In the genomic region with DNA sequence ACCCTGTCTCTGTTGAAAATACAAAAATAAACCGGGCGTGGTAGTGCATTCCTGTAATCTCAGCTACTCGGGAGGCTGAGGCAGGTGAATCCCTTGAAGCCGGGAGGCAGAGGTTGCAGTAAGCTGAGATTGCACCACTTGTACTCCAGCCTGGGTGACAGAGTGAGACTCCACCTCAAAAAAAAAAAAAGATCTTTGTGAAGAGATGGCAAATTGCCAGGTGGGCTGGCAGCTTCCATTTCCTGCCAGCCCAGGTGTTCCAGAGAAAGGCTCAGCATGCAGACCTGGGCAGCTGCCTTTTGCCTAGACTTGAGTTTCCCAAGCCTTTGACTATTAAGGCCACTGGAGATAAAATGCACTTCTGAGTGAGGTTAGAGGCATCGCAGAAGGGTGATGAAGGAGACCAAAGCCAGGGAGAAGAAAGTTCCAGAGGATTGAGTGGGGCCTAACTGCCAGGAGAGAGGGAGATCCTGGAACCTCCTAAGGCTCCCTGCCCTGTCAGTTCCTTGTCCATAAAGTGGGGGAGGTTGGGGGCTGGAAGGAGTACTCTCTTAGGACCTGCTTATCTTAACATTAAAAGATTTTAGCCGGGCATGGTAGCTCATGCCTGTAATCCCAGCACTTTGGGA, we compare ENCODE assay signal across 8 cellular contexts. TPM values are rescaled to one million over a fixed set of nuclear protein-coding genes. Genes with fewer than 3 reads are reported as not detected.
A peak's percentile ranks its signal among the peaks of the same experiment; 100 is the strongest.
DNase-seq lines count a peak whose midpoint lies in the region; ATAC-seq, FAIRE-seq and TF ChIP-seq lines count a peak whose summit lies in the region.

No MANE protein-coding gene starts in this region.

- FAIRE-seq in A549 (lab: Jason Lieb, UNC), result no peak

- H3K4me3 Mint-ChIP-seq in immature natural killer cell, result peak overlapping the region in 1 of 5 donors; percentile 17

- in situ Hi-C loops in KBM-7 (cut with MboI; ENCODE audit: low pct_unique_long_range_greater_than_20kb, low sequenced_read_pairs), result no loop called here

- H3K9me3 ChIP-seq in A549 (no peaks in the 10 kb centered on the region), SK-N-MC (ENCODE audit: low read depth, low read length) (no peaks in the 10 kb centered on the region)

- H3K4me2 ChIP-seq in A549, result peak overlapping the region; percentile 37

- H3K9me3 Mint-ChIP-seq in immature natural killer cell, result no peaks in the 10 kb centered on the region

- 48% methylated on average over 6 of the region's 6 CpGs for WGBS in A549 (ENCODE audit: missing lambda C conversion rate)

- DNase-seq in A549 (ENCODE audit: low read depth in 1 of 2, low spot score in 1 of 2) (peak in 1 of 2 experiments; percentile 76), KBM-7 (peak; percentile 44), SK-N-MC (ENCODE audit: low read depth, low spot score) (no peak), immature natural killer cell (peak in 1 of 3 donors; percentile 28), coronary artery (ENCODE audit: low spot score) (no peak), GOT3 (lab: John Stamatoyannopoulos, UW) (no peak)
- no peak for DNase-seq in activated CD8-positive, alpha-beta memory T cell treated with anti-CD3 and anti-CD28 coated beads for 24 hours

- peaks cover 13 to 17% (median 14%) of the 10 kb centered on the region in 3 donors for H3K27me3 Mint-ChIP-seq in immature natural killer cell (ENCODE audit: low read depth in 3 of 3)

- peak overlapping the region; percentile 99 to 100 for H3K27ac ChIP-seq in A549
- H3K27ac ChIP-seq in SK-N-MC, result 0 out of 2 replicates have a peak overlapping the region, but pooled peaks have one; percentile 42
- H3K27ac ChIP-seq in coronary artery, result no peak overlapping the region

- no peak for TF ChIP-seq POLR2A in A549 (IDR thresholded peaks at IDR 0.05; ENCODE audit: low read length)
- TF ChIP-seq POLR2A in GM18505 (IDR thresholded peaks at IDR 0.05; ENCODE audit: borderline replicate concordance, extremely low read depth, insufficient read depth, insufficient read length), result no peak

- peak overlapping the region; percentile 29 to 83 (median 68) for H3K27ac Mint-ChIP-seq in immature natural killer cell

- CTCF ChIA-PET in A549 (lab: Yijun Ruan, JAX), result interaction anchor here (0.8 to 1.8 kb wide), 8 partner anchors 8 to 367 kb away, joined by 3 to 6 read pairs (median 3); no protein-coding TSS in a partner anchor

- no peak for TF ChIP-seq CTCF in A549 (IDR thresholded peaks at IDR 0.05)
- no peak for TF ChIP-seq CTCF in coronary artery (IDR thresholded peaks at IDR 0.05)

- no peaks in the 10 kb centered on the region for H3K36me3 ChIP-seq in SK-N-MC (ENCODE audit: insufficient read depth, low read length)

- H3K36me3 Mint-ChIP-seq in immature natural killer cell, result no peaks in the 10 kb centered on the region

- POLR2A ChIA-PET in A549 (lab: Yijun Ruan, JAX), result interaction anchor here (1.1 to 3.0 kb wide), 4 partner anchors 9 to 57 kb away, joined by 4 to 36 read pairs (median 6); a partner anchor contains a TSS

- peaks cover 37 to 40% of the 10 kb centered on the region in 2 donors for H3K4me1 Mint-ChIP-seq in immature natural killer cell

- ATAC-seq in A549 (no peak), GM18505 (IDR thresholded peaks at IDR 0.05; ENCODE audit: unreplicated experiment) (no peak)

- TF ChIP-seq RAD21 in A549 (conservative IDR thresholded peaks at IDR 0.05 in 1 of 2, IDR thresholded peaks at IDR 0.05 in 1 of 2), result no peak

- no peak overlapping the region for H3K4me3 ChIP-seq in A549
- H3K4me3 ChIP-seq in SK-N-MC, result no peak overlapping the region
- no peak overlapping the region for H3K4me3 ChIP-seq in coronary artery

- 0 out of 5 replicates have a peak, but pooled peaks of 1 of the 2 experiments have one; percentile 23 for TF ChIP-seq EP300 in A549 (IDR thresholded peaks at IDR 0.05)

- peaks cover 69% of the 10 kb centered on the region for H3K4me1 ChIP-seq in A549

- H3K9ac ChIP-seq in SK-N-MC (ENCODE audit: insufficient read length), result no peak overlapping the region

TF ChIP-seq in A549, 52 proteins besides CTCF, POLR2A, EP300 and RAD21:
- TF ChIP-seq, protein P1, sequence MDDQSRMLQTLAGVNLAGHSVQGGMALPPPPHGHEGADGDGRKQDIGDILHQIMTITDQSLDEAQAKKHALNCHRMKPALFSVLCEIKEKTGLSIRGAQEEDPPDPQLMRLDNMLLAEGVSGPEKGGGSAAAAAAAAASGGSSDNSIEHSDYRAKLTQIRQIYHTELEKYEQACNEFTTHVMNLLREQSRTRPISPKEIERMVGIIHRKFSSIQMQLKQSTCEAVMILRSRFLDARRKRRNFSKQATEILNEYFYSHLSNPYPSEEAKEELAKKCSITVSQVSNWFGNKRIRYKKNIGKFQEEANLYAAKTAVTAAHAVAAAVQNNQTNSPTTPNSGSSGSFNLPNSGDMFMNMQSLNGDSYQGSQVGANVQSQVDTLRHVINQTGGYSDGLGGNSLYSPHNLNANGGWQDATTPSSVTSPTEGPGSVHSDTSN (IDR thresholded peaks at IDR 0.05), result no peak
- TF ChIP-seq CEBPB (IDR thresholded peaks at IDR 0.05) (peak in 1 of 2 experiments; percentile 62; a peak in 2 of 4 replicates), ZFP36 (IDR thresholded peaks at IDR 0.05; ENCODE audit: borderline replicate concordance, partially characterized antibody) (no peak), POLR2AphosphoS2 (conservative IDR thresholded peaks at IDR 0.05; ENCODE audit: low read length) (no peak), EHF (CRISPR knock-in tag; IDR thresholded peaks at IDR 0.05) (no peak)
- TF ChIP-seq, protein P2, sequence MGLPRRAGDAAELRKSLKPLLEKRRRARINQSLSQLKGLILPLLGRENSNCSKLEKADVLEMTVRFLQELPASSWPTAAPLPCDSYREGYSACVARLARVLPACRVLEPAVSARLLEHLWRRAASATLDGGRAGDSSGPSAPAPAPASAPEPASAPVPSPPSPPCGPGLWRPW (IDR thresholded peaks at IDR 0.05), result no peak
- TF ChIP-seq, protein P3, sequence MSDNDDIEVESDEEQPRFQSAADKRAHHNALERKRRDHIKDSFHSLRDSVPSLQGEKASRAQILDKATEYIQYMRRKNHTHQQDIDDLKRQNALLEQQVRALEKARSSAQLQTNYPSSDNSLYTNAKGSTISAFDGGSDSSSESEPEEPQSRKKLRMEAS (IDR thresholded peaks at IDR 0.05), result peak; percentile 24; the same call in 1 of the 2 replicates

RNA-seq across cellular contexts. Expression of a gene that starts 10.0 kb away (rescaled TPM):
- polyA plus RNA-seq in A549 (2011; rRNA removed) (329 and 392 TPM in 2 replicates), A549 (2017; fragmentation: RNase III; extraction: RNeasy Plus Mini Kit Qiagen cat#74134 plus additional on column Dnase treatment) (188 to 239 TPM (median 238 TPM) in 3 replicates), immature natural killer cell (100 to 1,000 TPM; 437 to 876 (median 450) TPM)
- polyA plus RNA-seq in A549 (2012; cell fraction: cytosol; rRNA removed), result 189 and 275 TPM in 2 replicates
- polyA plus RNA-seq in A549 (2012; cell fraction: nucleus; rRNA removed), result 368 and 387 TPM in 2 replicates
- polyA minus RNA-seq in A549 (2011; rRNA and poly(A)+ RNA removed), result 299 and 339 TPM in 2 replicates

RNA-seq across cellular contexts. Expression of a gene that starts 47.7 kb away (rescaled TPM):
- polyA plus RNA-seq in A549 (2011; rRNA removed), result 82.3 and 83.7 TPM in 2 replicates
- polyA plus RNA-seq in A549 (2012; cell fraction: cytosol; rRNA removed), result 21.6 and 24.9 TPM in 2 replicates
- 12.2 and 19.1 TPM in 2 replicates for polyA plus RNA-seq in A549 (2012; cell fraction: nucleus; rRNA removed)
- polyA plus RNA-seq in A549 (2017; fragmentation: RNase III; extraction: RNeasy Plus Mini Kit Qiagen cat#74134 plus additional on column Dnase treatment), result 56.2 to 58.9 TPM (median 56.5 TPM) in 3 replicates
- polyA minus RNA-seq in A549 (2011; rRNA and poly(A)+ RNA removed), result 35.9 and 39.6 TPM in 2 replicates
- 10 to 100 TPM; 36.9 to 57.6 (median 40.5) TPM for polyA plus RNA-seq in immature natural killer cell

RNA-seq across cellular contexts. Expression of a gene that starts 47.9 kb away (rescaled TPM):
- polyA plus RNA-seq in A549 (2011; rRNA removed) (136 and 165 TPM in 2 replicates), A549 (2017; fragmentation: RNase III; extraction: RNeasy Plus Mini Kit Qiagen cat#74134 plus additional on column Dnase treatment) (75.1 to 86.1 TPM (median 79.8 TPM) in 3 replicates), immature natural killer cell (100 to 1,000 TPM; 291 to 366 (median 328) TPM)
- polyA plus RNA-seq in A549 (2012; cell fraction: cytosol; rRNA removed), result 61.1 and 70.5 TPM in 2 replicates
- polyA plus RNA-seq in A549 (2012; cell fraction: nucleus; rRNA removed), result 13.7 and 21.8 TPM in 2 replicates
- polyA minus RNA-seq in A549 (2011; rRNA and poly(A)+ RNA removed), result 36.8 and 46.6 TPM in 2 replicates

Comparison
In these comparisons a context has a peak if more than half of its experiments do, and no peak if none do; other contexts are left out.
1. H3K27ac ChIP-seq: peak in A549 (2 of 2) and SK-N-MC (single experiment); none in coronary artery (0 of 2).